In genomic region chr1:179298952-179299351, GRCh38 we compare ENCODE assay signal across 8 cellular contexts.
DNase-seq lines count a peak whose midpoint lies in the region; ATAC-seq lines count a peak whose summit lies in the region.

No MANE protein-coding gene starts in this region.

- H3K4me1 Mint-ChIP-seq in activated T-cell treated with anti-CD3 and anti-CD28 coated beads, Interleukin-2, amount 50 U/mL, for 24 hours (ENCODE audit: low read depth) = peaks cover 75% of the 10 kb centered on the region

- H3K27ac Mint-ChIP-seq in activated T-cell treated with anti-CD3 and anti-CD28 coated beads, Interleukin-2, amount 50 U/mL, for 24 hours = peak overlapping the region; percentile 80

- H3K4me3 Mint-ChIP-seq in activated T-cell treated with anti-CD3 and anti-CD28 coated beads, Interleukin-2, amount 50 U/mL, for 24 hours = peak overlapping the region; percentile 24

- H3K27me3 Mint-ChIP-seq in activated T-cell treated with anti-CD3 and anti-CD28 coated beads, Interleukin-2, amount 50 U/mL, for 24 hours = no peaks in the 10 kb centered on the region

- ATAC-seq in HG03159 (IDR thresholded peaks at IDR 0.05; ENCODE audit: unreplicated experiment) = peak; percentile 90

- DNase-seq in stimulated activated naive CD4-positive, alpha-beta T cell (lab: John Stamatoyannopoulos, UW) = peak; percentile 0 to 71 (median 50)
- DNase-seq in stimulated activated naive CD4-positive, alpha-beta T cell treated with Interleukin-2 at 50 U/mL for 16 hours (lab: John Stamatoyannopoulos, UW) = no peak
- DNase-seq in activated T-cell treated with anti-CD3 and anti-CD28 coated beads, Interleukin-2, amount 50 U/mL, for 24 hours = no peak
- no peak for DNase-seq in NCI-H524 treated with DMSO at 0.1 percent for 48 hours (lab: John Stamatoyannopoulos, UW)
- no peak for DNase-seq in NCI-H1048 (lab: John Stamatoyannopoulos, UW)
- DNase-seq in NCI-H1092 (lab: John Stamatoyannopoulos, UW) = no peak
- DNase-seq in anterior cingulate cortex (lab: John Stamatoyannopoulos, UW) = no peak

- H3K36me3 Mint-ChIP-seq in activated T-cell treated with anti-CD3 and anti-CD28 coated beads, Interleukin-2, amount 50 U/mL, for 24 hours (ENCODE audit: low read depth) = peaks cover 65% of the 10 kb centered on the region

- no peaks in the 10 kb centered on the region for H3K9me3 Mint-ChIP-seq in activated T-cell treated with anti-CD3 and anti-CD28 coated beads, Interleukin-2, amount 50 U/mL, for 24 hours

Comparison
In these comparisons a context has a peak if more than half of its experiments do, and no peak if none do; other contexts are left out.
1. DNase-seq: peak in stimulated activated naive CD4-positive, alpha-beta T cell (6 of 6); none in stimulated activated naive CD4-positive, alpha-beta T cell treated with Interleukin-2 at 50 U/mL for 16 hours (single experiment), activated T-cell treated with anti-CD3 and anti-CD28 coated beads, Interleukin-2, amount 50 U/mL, for 24 hours (single experiment), NCI-H524 treated with DMSO at 0.1 percent for 48 hours (single experiment), NCI-H1048 (single experiment), NCI-H1092 (single experiment) and anterior cingulate cortex (0 of 58).